Comparison of ENCODE assay signal across 9 cellular contexts in the genomic region with DNA sequence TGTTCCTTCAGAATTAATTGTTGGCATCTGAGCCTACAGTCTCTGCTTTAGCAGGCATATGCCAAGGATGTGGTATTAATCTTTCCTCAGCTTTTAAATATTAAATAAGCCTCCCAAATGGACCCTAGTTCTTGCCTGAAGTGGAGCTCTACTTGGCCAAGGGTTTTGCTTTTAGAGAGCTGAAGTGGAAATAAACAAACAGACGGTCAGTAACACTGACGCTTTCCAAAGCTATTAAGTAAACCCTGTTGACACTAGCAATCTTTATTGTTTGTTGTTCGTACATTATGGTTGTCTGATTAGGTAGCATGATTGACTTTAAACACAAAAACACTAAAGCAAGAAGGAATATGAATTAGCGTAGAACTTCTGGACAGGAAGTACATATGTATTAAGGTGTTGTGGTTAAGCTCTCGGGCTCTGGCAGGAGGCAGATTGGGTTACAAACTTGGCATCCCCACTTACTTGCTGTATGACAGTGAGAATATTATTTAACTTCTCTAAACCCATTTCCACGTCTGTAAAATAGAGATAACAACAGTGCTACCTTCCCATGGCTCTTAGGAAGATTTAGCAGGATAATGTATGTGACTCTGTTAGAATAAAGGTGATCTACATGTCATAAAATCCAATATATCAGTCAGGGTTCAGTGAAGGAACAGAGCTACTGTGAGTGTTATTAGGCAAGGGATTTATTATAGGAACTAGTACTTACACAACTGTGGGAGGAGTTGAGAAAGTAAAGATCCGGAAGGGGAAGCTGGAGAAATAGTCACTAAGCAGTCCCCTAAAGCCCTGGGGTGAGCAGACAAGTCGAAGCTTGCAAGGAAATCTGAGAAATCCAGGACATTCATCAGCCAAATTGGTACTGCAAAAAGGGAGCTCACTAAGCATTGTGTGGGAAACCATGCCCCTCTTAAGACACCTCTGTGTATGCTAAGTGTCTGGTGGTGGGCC.
DNase-seq lines count a peak whose midpoint lies in the region; ATAC-seq and TF ChIP-seq lines count a peak whose summit lies in the region.
"Had no signal": no experiment of that assay in that cellular context is flagged by ENCODE, and none has a peak within 500 bp of the region (broad histone marks: within the 10 kb centered on the region; RNA-seq: fewer than 3 reads in every experiment).

No MANE protein-coding gene starts in this region.

- peak; percentile 15 for DNase-seq in NCI-H2107 (lab: John Stamatoyannopoulos, UW)
- no peak for DNase-seq in dorsolateral prefrontal cortex
- peak; percentile 45 for DNase-seq in prostate gland (ENCODE audit: low spot score)
- no peak for DNase-seq in COLO829 (ENCODE audit: low spot score)
- DNase-seq in CD4-positive, alpha-beta memory T cell: no peak
- DNase-seq in endothelial cell (ENCODE audit: low spot score): no peak

- CTCF ChIA-PET in CD4-positive, alpha-beta memory T cell (lab: Charles Lee; ENCODE audit: partially characterized antibody): interaction anchor here (1.3 to 1.6 kb wide), 5 partner anchors 10 to 92 kb away, joined by 3 to 7 read pairs (median 5); partner anchors contain the start of gene ATF7IP

- H3K36me3 Mint-ChIP-seq in CD4-positive, alpha-beta memory T cell: peaks cover 4 to 5% of the 10 kb centered on the region in 2 donors
- H3K36me3 Mint-ChIP-seq in endothelial cell (ENCODE audit: low read depth, unreplicated experiment): peaks cover 6% of the 10 kb centered on the region

- 16% methylated on average over 8 of the region's 8 CpGs for WGBS in prostate gland

- no peaks in the 10 kb centered on the region for H3K27me3 Mint-ChIP-seq in CD4-positive, alpha-beta memory T cell
- no peaks in the 10 kb centered on the region for H3K27me3 Mint-ChIP-seq in endothelial cell (ENCODE audit: unreplicated experiment)

- POLR2A ChIA-PET in CD4-positive, alpha-beta memory T cell (lab: Charles Lee; ENCODE audit: partially characterized antibody): interaction anchor here (0.7 to 1.5 kb wide), 4 partner anchors 10 to 92 kb away, joined by 3 to 6 read pairs (median 4); partner anchors contain the start of gene ATF7IP

- H3K27ac Mint-ChIP-seq in CD4-positive, alpha-beta memory T cell: no peak overlapping the region
- H3K27ac Mint-ChIP-seq in endothelial cell (ENCODE audit: unreplicated experiment): no peak overlapping the region
- H3K27ac Mint-ChIP-seq: T-helper 1 cell treated with Interleukin-12 subunit alpha and Interleukin-12 subunit beta and Interleukin-4 antibody, amounts not matched to agents 30 μg/mL and 1 μg/mL, for 36 hours had no signal

- H3K27ac ChIP-seq in dorsolateral prefrontal cortex (peak overlapping the region in 32 of 59 donors; percentile 3 to 76 (median 34)), prostate gland (peak overlapping the region; percentile 11 to 44)
- no peak overlapping the region for H3K27ac ChIP-seq in CD4-positive, alpha-beta memory T cell (ENCODE audit: low read depth, low read length)

- intact Hi-C loops in dorsolateral prefrontal cortex (cut with DNase I): no loop called here
- intact Hi-C loops in prostate gland (cut with DNase I): no loop called here
- intact Hi-C loops in CD4-positive, alpha-beta memory T cell (cut with micrococcal nuclease): no loop called here

- ATAC-seq in GM21367 (IDR thresholded peaks at IDR 0.05; ENCODE audit: unreplicated experiment) (peak; percentile 39), HG03039 (IDR thresholded peaks at IDR 0.05; ENCODE audit: unreplicated experiment) (no peak)

- H3K27me3 ChIP-seq in dorsolateral prefrontal cortex: no peaks in the 10 kb centered on the region
- no peaks in the 10 kb centered on the region for H3K27me3 ChIP-seq in prostate gland (replicated peaks; ENCODE audit: insufficient read depth)
- H3K27me3 ChIP-seq in CD4-positive, alpha-beta memory T cell (ENCODE audit: insufficient read depth, low read length): no peaks in the 10 kb centered on the region

- H3K9me3 ChIP-seq in prostate gland: no peaks in the 10 kb centered on the region
- peaks cover 0 to 5% of the 10 kb centered on the region in 2 donors for H3K9me3 ChIP-seq in CD4-positive, alpha-beta memory T cell (ENCODE audit: control insufficient read depth in 1 of 2, low read length in 2 of 2)

- peaks cover 0 to 29% (median 15%) of the 10 kb centered on the region in 8 donors for H3K9me3 Mint-ChIP-seq in CD4-positive, alpha-beta memory T cell
- H3K9me3 Mint-ChIP-seq in endothelial cell (ENCODE audit: unreplicated experiment): peaks cover 5% of the 10 kb centered on the region

- TF ChIP-seq POLR2A in prostate gland (IDR thresholded peaks at IDR 0.05): no peak

- H3K4me1 ChIP-seq in prostate gland (replicated peaks): no peaks in the 10 kb centered on the region
- H3K4me1 ChIP-seq in CD4-positive, alpha-beta memory T cell (ENCODE audit: insufficient read depth, low read length): peaks cover 11% of the 10 kb centered on the region

- no peak for TF ChIP-seq CTCF in dorsolateral prefrontal cortex (IDR thresholded peaks at IDR 0.05 in 54 of 56, conservative IDR thresholded peaks at IDR 0.05 in 2 of 56; ENCODE audit: low read depth in 1 of 56, partially characterized antibody in 56 of 56)
- TF ChIP-seq CTCF in prostate gland (IDR thresholded peaks at IDR 0.05): no peak
- no peak for TF ChIP-seq CTCF in endothelial cell (IDR thresholded peaks at IDR 0.05; ENCODE audit: unreplicated experiment)

- H3K36me3 ChIP-seq in prostate gland: no peaks in the 10 kb centered on the region
- no peaks in the 10 kb centered on the region for H3K36me3 ChIP-seq in CD4-positive, alpha-beta memory T cell (ENCODE audit: insufficient read depth, low read length)

- H3K4me3 ChIP-seq in dorsolateral prefrontal cortex (no peak overlapping the region), prostate gland (no peak overlapping the region)
- no peak overlapping the region for H3K4me3 ChIP-seq in CD4-positive, alpha-beta memory T cell (ENCODE audit: low read length in 2 of 2)

- peak overlapping the region in 2 of 8 donors; percentile 4 to 16 for H3K4me3 Mint-ChIP-seq in CD4-positive, alpha-beta memory T cell
- no peak overlapping the region for H3K4me3 Mint-ChIP-seq in endothelial cell (ENCODE audit: unreplicated experiment)
- H3K4me3 Mint-ChIP-seq: T-helper 1 cell treated with Interleukin-12 subunit alpha and Interleukin-12 subunit beta and Interleukin-4 antibody, amounts not matched to agents 30 μg/mL and 1 μg/mL, for 36 hours had no signal

- H3K4me1 Mint-ChIP-seq in CD4-positive, alpha-beta memory T cell: peaks cover 12 to 20% (median 14%) of the 10 kb centered on the region in 4 donors
- peaks cover 9% of the 10 kb centered on the region for H3K4me1 Mint-ChIP-seq in endothelial cell (ENCODE audit: unreplicated experiment)

Comparison
In these comparisons a context has a peak if more than half of its experiments do, and no peak if none do; other contexts are left out.
1. DNase-seq: peak in NCI-H2107 (single experiment) and prostate gland (single experiment); none in dorsolateral prefrontal cortex (0 of 10), COLO829 (single experiment), CD4-positive, alpha-beta memory T cell (0 of 5) and endothelial cell (single experiment).